In genomic region chr1:63674238-63674864, GRCh38 we compare ENCODE assay signal across 1 cellular context.
TF ChIP-seq lines count a peak whose summit lies in the region.

No MANE protein-coding gene starts in this region.

TF ChIP-seq in HepG2, 621 proteins besides CTCF, POLR2A, EP300 and RAD21 (continued from another document and continues in another):
- TF ChIP-seq ZBTB42 (CRISPR knock-in tag; IDR thresholded peaks at IDR 0.05) (no peak), STAT6 (CRISPR knock-in tag; IDR thresholded peaks at IDR 0.05; ENCODE audit: borderline replicate concordance) (peak; percentile 89; the same call in 1 of the 2 replicates), CREB1 (IDR thresholded peaks at IDR 0.05) (no peak), CREB1 (CRISPR knock-in tag; IDR thresholded peaks at IDR 0.05) (peak; percentile 62; the same call in 1 of the 2 replicates), E2F5 (CRISPR knock-in tag; conservative IDR thresholded peaks at IDR 0.05) (no peak), ZNF124 (CRISPR knock-in tag; IDR thresholded peaks at IDR 0.05) (0 out of 2 replicates have a peak, but pooled peaks have one; percentile 44), GFI1 (CRISPR knock-in tag; IDR thresholded peaks at IDR 0.05; ENCODE audit: borderline replicate concordance) (0 out of 2 replicates have a peak, but pooled peaks have one; percentile 39), SKI (IDR thresholded peaks at IDR 0.05; ENCODE audit: partially characterized antibody) (peak; percentile 21), ZFP37 (CRISPR knock-in tag; IDR thresholded peaks at IDR 0.05; ENCODE audit: borderline replicate concordance) (no peak), ZNF382 (CRISPR knock-in tag; IDR thresholded peaks at IDR 0.05; ENCODE audit: borderline replicate concordance) (no peak), DNMT3B (CRISPR knock-in tag; conservative IDR thresholded peaks at IDR 0.05) (no peak), ARNT2 (CRISPR knock-in tag; IDR thresholded peaks at IDR 0.05; ENCODE audit: low read depth) (peak; percentile 31; the same call in 1 of the 2 replicates), GATAD2A (CRISPR knock-in tag; IDR thresholded peaks at IDR 0.05) (peak; percentile 94), RXRB (CRISPR knock-in tag; IDR thresholded peaks at IDR 0.05; ENCODE audit: borderline replicate concordance) (peak; percentile 57; the same call in 1 of the 2 replicates), SOX6 (IDR thresholded peaks at IDR 0.05) (no peak), SOX6 (CRISPR knock-in tag; IDR thresholded peaks at IDR 0.05) (peak; percentile 87), SIX4 (CRISPR knock-in tag; IDR thresholded peaks at IDR 0.05) (0 out of 2 replicates have a peak, but pooled peaks have one; percentile 22), ZFP1 (CRISPR knock-in tag; IDR thresholded peaks at IDR 0.05) (0 out of 2 replicates have a peak, but pooled peaks have one; percentile 21), MIER3 (CRISPR knock-in tag; IDR thresholded peaks at IDR 0.05; ENCODE audit: borderline replicate concordance) (peak; percentile 81; the same call in 1 of the 2 replicates), SYNCRIP (IDR thresholded peaks at IDR 0.05; ENCODE audit: insufficient read depth, low read depth, low read length) (no peak), PHF8 (CRISPR knock-in tag; IDR thresholded peaks at IDR 0.05) (peak; percentile 23; the same call in 1 of the 2 replicates), ZNF770 (CRISPR knock-in tag; IDR thresholded peaks at IDR 0.05) (peak; percentile 42; the same call in 1 of the 2 replicates), JUND (CRISPR knock-in tag; IDR thresholded peaks at IDR 0.05) (peak; percentile 85; the same call in 1 of the 2 replicates), ISL2 (CRISPR knock-in tag; IDR thresholded peaks at IDR 0.05) (0 out of 2 replicates have a peak, but pooled peaks have one; percentile 57), XRCC5 (optimal IDR thresholded peaks at IDR 0.05; ENCODE audit: low read length) (peak; percentile 93), KLF15 (CRISPR knock-in tag; IDR thresholded peaks at IDR 0.05; ENCODE audit: borderline replicate concordance) (no peak), SOX13 (IDR thresholded peaks at IDR 0.05) (no peak; the same call in 1 of the 2 replicates), SOX13 (CRISPR knock-in tag; conservative IDR thresholded peaks at IDR 0.05 in 1 of 2, IDR thresholded peaks at IDR 0.05 in 1 of 2) (peak in 1 of 2 experiments; percentile 74; a peak in 2 of 4 replicates), XBP1 (CRISPR knock-in tag; IDR thresholded peaks at IDR 0.05) (no peak), PPARG (CRISPR knock-in tag; conservative IDR thresholded peaks at IDR 0.05) (peak; percentile 32; the same call in 1 of the 2 replicates), MEIS1 (CRISPR knock-in tag; IDR thresholded peaks at IDR 0.05; ENCODE audit: borderline replicate concordance) (no peak), ZNF225 (CRISPR knock-in tag; IDR thresholded peaks at IDR 0.05) (no peak), ZNF430 (CRISPR knock-in tag; IDR thresholded peaks at IDR 0.05) (peak; percentile 81), ZNF350 (CRISPR knock-in tag; IDR thresholded peaks at IDR 0.05; ENCODE audit: borderline replicate concordance, low read depth) (peak; percentile 88), WIZ (CRISPR knock-in tag; IDR thresholded peaks at IDR 0.05) (no peak), ZMYM3 (CRISPR knock-in tag; IDR thresholded peaks at IDR 0.05) (peak; percentile 86), GZF1 (CRISPR knock-in tag; IDR thresholded peaks at IDR 0.05) (no peak), ZNF839 (CRISPR knock-in tag; IDR thresholded peaks at IDR 0.05; ENCODE audit: borderline replicate concordance) (no peak), ZSCAN25 (CRISPR knock-in tag; IDR thresholded peaks at IDR 0.05) (peak; percentile 45; the same call in 1 of the 2 replicates), HMG20B (CRISPR knock-in tag; conservative IDR thresholded peaks at IDR 0.05) (0 out of 2 replicates have a peak, but pooled peaks have one; percentile 17), FOXJ3 (CRISPR knock-in tag; IDR thresholded peaks at IDR 0.05; ENCODE audit: borderline replicate concordance) (no peak), RARA (CRISPR knock-in tag; IDR thresholded peaks at IDR 0.05) (peak; percentile 68), NR1H2 (CRISPR knock-in tag; IDR thresholded peaks at IDR 0.05; ENCODE audit: borderline replicate concordance, low read depth) (no peak), ZNF660 (CRISPR knock-in tag; IDR thresholded peaks at IDR 0.05; ENCODE audit: borderline replicate concordance, low read depth) (no peak), HOXD1 (CRISPR knock-in tag; IDR thresholded peaks at IDR 0.05) (no peak), KMT2A (CRISPR knock-in tag; IDR thresholded peaks at IDR 0.05) (peak; percentile 45; the same call in 1 of the 2 replicates), ZKSCAN1 (IDR thresholded peaks at IDR 0.05; ENCODE audit: low read length) (no peak), ZNF282 (IDR thresholded peaks at IDR 0.05; ENCODE audit: partially characterized antibody) (no peak)
- TF ChIP-seq, protein P1, sequence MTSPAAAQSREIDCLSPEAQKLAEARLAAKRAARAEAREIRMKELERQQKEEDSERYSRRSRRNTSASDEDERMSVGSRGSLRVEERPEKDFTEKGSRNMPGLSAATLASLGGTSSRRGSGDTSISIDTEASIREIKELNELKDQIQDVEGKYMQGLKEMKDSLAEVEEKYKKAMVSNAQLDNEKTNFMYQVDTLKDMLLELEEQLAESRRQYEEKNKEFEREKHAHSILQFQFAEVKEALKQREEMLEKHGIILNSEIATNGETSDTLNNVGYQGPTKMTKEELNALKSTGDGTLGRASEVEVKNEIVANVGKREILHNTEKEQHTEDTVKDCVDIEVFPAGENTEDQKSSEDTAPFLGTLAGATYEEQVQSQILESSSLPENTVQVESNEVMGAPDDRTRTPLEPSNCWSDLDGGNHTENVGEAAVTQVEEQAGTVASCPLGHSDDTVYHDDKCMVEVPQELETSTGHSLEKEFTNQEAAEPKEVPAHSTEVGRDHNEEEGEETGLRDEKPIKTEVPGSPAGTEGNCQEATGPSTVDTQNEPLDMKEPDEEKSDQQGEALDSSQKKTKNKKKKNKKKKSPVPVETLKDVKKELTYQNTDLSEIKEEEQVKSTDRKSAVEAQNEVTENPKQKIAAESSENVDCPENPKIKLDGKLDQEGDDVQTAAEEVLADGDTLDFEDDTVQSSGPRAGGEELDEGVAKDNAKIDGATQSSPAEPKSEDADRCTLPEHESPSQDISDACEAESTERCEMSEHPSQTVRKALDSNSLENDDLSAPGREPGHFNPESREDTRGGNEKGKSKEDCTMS (CRISPR knock-in tag; conservative IDR thresholded peaks at IDR 0.05), result no peak
- TF ChIP-seq, protein P2, sequence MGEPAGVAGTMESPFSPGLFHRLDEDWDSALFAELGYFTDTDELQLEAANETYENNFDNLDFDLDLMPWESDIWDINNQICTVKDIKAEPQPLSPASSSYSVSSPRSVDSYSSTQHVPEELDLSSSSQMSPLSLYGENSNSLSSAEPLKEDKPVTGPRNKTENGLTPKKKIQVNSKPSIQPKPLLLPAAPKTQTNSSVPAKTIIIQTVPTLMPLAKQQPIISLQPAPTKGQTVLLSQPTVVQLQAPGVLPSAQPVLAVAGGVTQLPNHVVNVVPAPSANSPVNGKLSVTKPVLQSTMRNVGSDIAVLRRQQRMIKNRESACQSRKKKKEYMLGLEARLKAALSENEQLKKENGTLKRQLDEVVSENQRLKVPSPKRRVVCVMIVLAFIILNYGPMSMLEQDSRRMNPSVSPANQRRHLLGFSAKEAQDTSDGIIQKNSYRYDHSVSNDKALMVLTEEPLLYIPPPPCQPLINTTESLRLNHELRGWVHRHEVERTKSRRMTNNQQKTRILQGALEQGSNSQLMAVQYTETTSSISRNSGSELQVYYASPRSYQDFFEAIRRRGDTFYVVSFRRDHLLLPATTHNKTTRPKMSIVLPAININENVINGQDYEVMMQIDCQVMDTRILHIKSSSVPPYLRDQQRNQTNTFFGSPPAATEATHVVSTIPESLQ (CRISPR knock-in tag; conservative IDR thresholded peaks at IDR 0.05), result no peak
- TF ChIP-seq, protein P3, sequence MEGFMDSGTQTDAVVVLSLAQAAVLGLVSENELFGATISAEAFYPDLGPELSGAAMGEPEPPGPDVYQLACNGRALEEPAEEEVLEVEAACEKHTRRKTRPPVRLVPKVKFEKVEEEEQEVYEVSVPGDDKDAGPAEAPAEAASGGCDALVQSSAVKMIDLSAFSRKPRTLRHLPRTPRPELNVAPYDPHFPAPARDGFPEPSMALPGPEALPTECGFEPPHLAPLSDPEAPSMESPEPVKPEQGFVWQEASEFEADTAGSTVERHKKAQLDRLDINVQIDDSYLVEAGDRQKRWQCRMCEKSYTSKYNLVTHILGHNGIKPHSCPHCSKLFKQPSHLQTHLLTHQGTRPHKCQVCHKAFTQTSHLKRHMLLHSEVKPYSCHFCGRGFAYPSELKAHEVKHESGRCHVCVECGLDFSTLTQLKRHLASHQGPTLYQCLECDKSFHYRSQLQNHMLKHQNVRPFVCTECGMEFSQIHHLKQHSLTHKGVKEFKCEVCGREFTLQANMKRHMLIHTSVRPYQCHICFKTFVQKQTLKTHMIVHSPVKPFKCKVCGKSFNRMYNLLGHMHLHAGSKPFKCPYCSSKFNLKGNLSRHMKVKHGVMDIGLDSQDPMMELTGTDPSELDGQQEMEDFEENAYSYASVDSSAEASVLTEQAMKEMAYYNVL (CRISPR knock-in tag; IDR thresholded peaks at IDR 0.05; ENCODE audit: borderline replicate concordance), result peak; percentile 58; the same call in 1 of the 2 replicates
- TF ChIP-seq, protein P4, sequence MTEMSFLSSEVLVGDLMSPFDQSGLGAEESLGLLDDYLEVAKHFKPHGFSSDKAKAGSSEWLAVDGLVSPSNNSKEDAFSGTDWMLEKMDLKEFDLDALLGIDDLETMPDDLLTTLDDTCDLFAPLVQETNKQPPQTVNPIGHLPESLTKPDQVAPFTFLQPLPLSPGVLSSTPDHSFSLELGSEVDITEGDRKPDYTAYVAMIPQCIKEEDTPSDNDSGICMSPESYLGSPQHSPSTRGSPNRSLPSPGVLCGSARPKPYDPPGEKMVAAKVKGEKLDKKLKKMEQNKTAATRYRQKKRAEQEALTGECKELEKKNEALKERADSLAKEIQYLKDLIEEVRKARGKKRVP (CRISPR knock-in tag; IDR thresholded peaks at IDR 0.05), result no peak
- TF ChIP-seq, protein P5, sequence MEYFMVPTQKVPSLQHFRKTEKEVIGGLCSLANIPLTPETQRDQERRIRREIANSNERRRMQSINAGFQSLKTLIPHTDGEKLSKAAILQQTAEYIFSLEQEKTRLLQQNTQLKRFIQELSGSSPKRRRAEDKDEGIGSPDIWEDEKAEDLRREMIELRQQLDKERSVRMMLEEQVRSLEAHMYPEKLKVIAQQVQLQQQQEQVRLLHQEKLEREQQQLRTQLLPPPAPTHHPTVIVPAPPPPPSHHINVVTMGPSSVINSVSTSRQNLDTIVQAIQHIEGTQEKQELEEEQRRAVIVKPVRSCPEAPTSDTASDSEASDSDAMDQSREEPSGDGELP (IDR thresholded peaks at IDR 0.05; ENCODE audit: borderline replicate concordance, low read depth), result peak; percentile 75
